Comparison of ENCODE assay signal across 18 cellular contexts in genomic region chr10:101323495-101323894, GRCh38. TPM values are rescaled to one million over a fixed set of nuclear protein-coding genes. Genes with fewer than 3 reads are reported as not detected.
A peak's percentile ranks its signal among the peaks of the same experiment; 100 is the strongest.
DNase-seq lines count a peak whose midpoint lies in the region; ATAC-seq and TF ChIP-seq lines count a peak whose summit lies in the region.
"Had no signal": no experiment of that assay in that cellular context is flagged by ENCODE, and none has a peak within 500 bp of the region (broad histone marks: within the 10 kb centered on the region; RNA-seq: fewer than 3 reads in every experiment).

No MANE protein-coding gene starts in this region.

- DNase-seq in H7 (peak; percentile 64), NCI-H510A treated with DMSO at 0.1 percent for 48 hours (lab: John Stamatoyannopoulos, UW) (peak; percentile 61), endodermal cell (peak; percentile 52), neuronal stem cell (ENCODE audit: low spot score) (no peak), ascending aorta (ENCODE audit: low spot score in 2 of 2) (no peak)
- DNase-seq in stimulated activated CD4-positive, alpha-beta T cell treated with anti-CD3 and anti-CD28 coated beads, Interleukin-4, amount 100 ng/mL, for 24 hours: no peak
- DNase-seq: CD4-positive, alpha-beta T cell; NCI-H1105 treated with DMSO at 0.1 percent for 48 hours; NCI-H1694 treated with DMSO at 0.1 percent for 48 hours; NCI-H2107; NCI-H345; NCI-H774; PC-9; SJCRH30 had no signal

- TF ChIP-seq CTCF in endodermal cell (conservative IDR thresholded peaks at IDR 0.05): peak; percentile 46
- no peak for TF ChIP-seq CTCF in ascending aorta (IDR thresholded peaks at IDR 0.05)

- no peak overlapping the region for H3K4me2 ChIP-seq in neuronal stem cell (ENCODE audit: insufficient read depth, low read length, poor library complexity, severe bottlenecking)
- H3K4me2 ChIP-seq: PC-9 had no signal

- H2BK15ac ChIP-seq in neuronal stem cell (ENCODE audit: low read length): no peak overlapping the region

- peaks cover 6% of the 10 kb centered on the region for H3K4me1 Mint-ChIP-seq in endodermal cell
- H3K4me1 Mint-ChIP-seq: IgD-negative memory B cell had no signal

- H3K9ac ChIP-seq in endodermal cell (ENCODE audit: extremely low read depth, low read length, poor library complexity, severe bottlenecking) (no peak overlapping the region), neuronal stem cell (ENCODE audit: low read depth, low read length, poor library complexity) (no peak overlapping the region)

- ATAC-seq in HG02623 (IDR thresholded peaks at IDR 0.05; ENCODE audit: unreplicated experiment): no peak

- H3K23ac ChIP-seq in neuronal stem cell (ENCODE audit: low read depth, low read length, poor library complexity): no peak overlapping the region

- intact Hi-C loops in ascending aorta (cut with DNase I): no loop called here

- H3K4me1 ChIP-seq in endodermal cell (ENCODE audit: control insufficient read depth, insufficient read depth, low read length) (peaks cover 7% of the 10 kb centered on the region), neuronal stem cell (ENCODE audit: control insufficient read depth in 2 of 2, insufficient read depth in 1 of 2, low read depth in 1 of 2, low read length in 2 of 2) (peaks cover 0 to 28% of the 10 kb centered on the region in 2 donors), ascending aorta (no peaks in the 10 kb centered on the region)
- H3K4me1 ChIP-seq: BE2C had no signal

- no peak overlapping the region for H3K27ac Mint-ChIP-seq in endodermal cell
- H3K27ac Mint-ChIP-seq: CD4-positive, alpha-beta T cell; IgD-negative memory B cell had no signal

- H2BK120ac ChIP-seq in neuronal stem cell (ENCODE audit: low read depth, low read length): no peak overlapping the region

- H3K36me3 ChIP-seq in H7 (replicated peaks; ENCODE audit: control insufficient read depth, insufficient read depth, low read length): no peaks in the 10 kb centered on the region
- no peaks in the 10 kb centered on the region for H3K36me3 ChIP-seq in endodermal cell (ENCODE audit: control insufficient read depth, insufficient read depth, low read length)
- H3K36me3 ChIP-seq in neuronal stem cell (replicated peaks in 1 of 2; ENCODE audit: control insufficient read depth in 2 of 2, insufficient read depth in 2 of 2, low read length in 2 of 2): no peaks in the 10 kb centered on the region
- no peaks in the 10 kb centered on the region for H3K36me3 ChIP-seq in ascending aorta
- H3K36me3 ChIP-seq: BE2C, SJCRH30 had no signal

- H3K9me3 ChIP-seq in endodermal cell (ENCODE audit: control insufficient read depth, low read length) (peaks cover 15% of the 10 kb centered on the region), neuronal stem cell (replicated peaks in 1 of 2; ENCODE audit: control insufficient read depth in 2 of 2, insufficient read depth in 1 of 2, low read depth in 1 of 2, low read length in 2 of 2) (no peaks in the 10 kb centered on the region), ascending aorta (no peaks in the 10 kb centered on the region)
- H3K9me3 ChIP-seq: BE2C had no signal

- H3K27me3 ChIP-seq in H7 (ENCODE audit: control insufficient read depth, insufficient read depth, low read length) (no peaks in the 10 kb centered on the region), endodermal cell (ENCODE audit: control insufficient read depth, insufficient read depth, low read length, poor library complexity, severe bottlenecking) (peaks cover 12% of the 10 kb centered on the region), neuronal stem cell (ENCODE audit: control insufficient read depth in 3 of 3, insufficient read depth in 3 of 3, low read depth in 1 of 3, low read length in 3 of 3) (peaks cover 0 to 47% (median 0%) of the 10 kb centered on the region in 3 experiments), ascending aorta (no peaks in the 10 kb centered on the region)
- H3K27me3 ChIP-seq: BE2C, SJCRH30 had no signal

- H4K8ac ChIP-seq in neuronal stem cell (ENCODE audit: low read depth, low read length): no peak overlapping the region

- no peak overlapping the region for H2AK5ac ChIP-seq in neuronal stem cell (ENCODE audit: low read depth, low read length)

- no peak overlapping the region for H3K27ac ChIP-seq in endodermal cell (ENCODE audit: low read depth, low read length)
- no peak overlapping the region for H3K27ac ChIP-seq in neuronal stem cell (replicated peaks; ENCODE audit: low read length)
- no peak overlapping the region for H3K27ac ChIP-seq in ascending aorta
- H3K27ac ChIP-seq: HL-60, PC-9, SJCRH30 had no signal

- 95% methylated on average over 2 of the region's 2 CpGs; no CpG with 5 or more reads in 1 of the 2 experiments for WGBS in endodermal cell (ENCODE audit: insufficient coverage in 1 of 2, insufficient read length in 1 of 2), 2 experiments
- no CpG with 5 or more reads among the region's 2 CpGs for WGBS in neuronal stem cell (ENCODE audit: extremely low coverage in 2 of 2, insufficient read length in 2 of 2, insufficient replicate concordance in 1 of 2), 2 donors

- no peak overlapping the region for H2BK5ac ChIP-seq in neuronal stem cell (ENCODE audit: low read length)

- H3K4ac ChIP-seq in neuronal stem cell (ENCODE audit: low read length): no peak overlapping the region

- no peak overlapping the region for H3K14ac ChIP-seq in neuronal stem cell (ENCODE audit: low read length)

- H3K18ac ChIP-seq in neuronal stem cell (ENCODE audit: low read length): no peak overlapping the region

- H3K79me1 ChIP-seq in neuronal stem cell (ENCODE audit: low read depth, low read length): no peaks in the 10 kb centered on the region

- H3K9me3 Mint-ChIP-seq in endodermal cell: peaks cover 16% of the 10 kb centered on the region
- H3K9me3 Mint-ChIP-seq: CD4-positive, alpha-beta T cell had no signal

- H3K4me3 ChIP-seq in H7 (ENCODE audit: insufficient read depth, low read depth, low read length) (no peak overlapping the region), endodermal cell (ENCODE audit: low read length) (no peak overlapping the region), neuronal stem cell (ENCODE audit: low read length in 2 of 2) (no peak overlapping the region), ascending aorta (no peak overlapping the region)
- H3K4me3 ChIP-seq: PC-9, SJCRH30 had no signal

- H3K36me3 Mint-ChIP-seq in endodermal cell (ENCODE audit: low read depth): no peaks in the 10 kb centered on the region
- H3K36me3 Mint-ChIP-seq: IgD-negative memory B cell had no signal

- H3K4me3 Mint-ChIP-seq in endodermal cell: no peak overlapping the region
- H3K4me3 Mint-ChIP-seq: CD4-positive, alpha-beta T cell; IgD-negative memory B cell had no signal

- no peak overlapping the region for H4K91ac ChIP-seq in neuronal stem cell (ENCODE audit: low read depth, low read length, poor library complexity)

- peak overlapping the region; percentile 7 for H2BK12ac ChIP-seq in neuronal stem cell (ENCODE audit: low read length)

- H3K27me3 Mint-ChIP-seq in endodermal cell (ENCODE audit: insufficient read depth): peaks cover 28% of the 10 kb centered on the region

- no peak overlapping the region for H2AFZ ChIP-seq in neuronal stem cell (ENCODE audit: low read length)
- H2AFZ ChIP-seq: PC-9 had no signal

RNA-seq across cellular contexts. Expression of gene BTRC, which starts 30.5 kb away (rescaled TPM):
- 13.0 and 13.2 TPM in 2 replicates for total RNA-seq in H7 (2014; rRNA removed; shearing (Covaris generic))
- total RNA-seq in endodermal cell: 10 to 100 TPM; 30.1 to 38.2 TPM
- polyA plus RNA-seq in endodermal cell (2013, experiment 1 of 2): 16.1 TPM
- polyA plus RNA-seq in endodermal cell (2013, experiment 2 of 2): 16.0 TPM
- 8.3 TPM for polyA plus RNA-seq in neuronal stem cell (2013, experiment 1 of 2)
- 8.2 TPM for polyA plus RNA-seq in neuronal stem cell (2013, experiment 2 of 2)
- 0.96 TPM for total RNA-seq in ascending aorta

Comparison
In these comparisons a context has a peak if more than half of its experiments do, and no peak if none do; other contexts are left out.
1. DNase-seq: peak in H7 (single experiment), NCI-H510A treated with DMSO at 0.1 percent for 48 hours (single experiment) and endodermal cell (single experiment); none in neuronal stem cell (single experiment), stimulated activated CD4-positive, alpha-beta T cell treated with anti-CD3 and anti-CD28 coated beads, Interleukin-4, amount 100 ng/mL, for 24 hours (single experiment) and ascending aorta (0 of 2).